Comparison of ENCODE assay signal across 18 cellular contexts in the genomic region with DNA sequence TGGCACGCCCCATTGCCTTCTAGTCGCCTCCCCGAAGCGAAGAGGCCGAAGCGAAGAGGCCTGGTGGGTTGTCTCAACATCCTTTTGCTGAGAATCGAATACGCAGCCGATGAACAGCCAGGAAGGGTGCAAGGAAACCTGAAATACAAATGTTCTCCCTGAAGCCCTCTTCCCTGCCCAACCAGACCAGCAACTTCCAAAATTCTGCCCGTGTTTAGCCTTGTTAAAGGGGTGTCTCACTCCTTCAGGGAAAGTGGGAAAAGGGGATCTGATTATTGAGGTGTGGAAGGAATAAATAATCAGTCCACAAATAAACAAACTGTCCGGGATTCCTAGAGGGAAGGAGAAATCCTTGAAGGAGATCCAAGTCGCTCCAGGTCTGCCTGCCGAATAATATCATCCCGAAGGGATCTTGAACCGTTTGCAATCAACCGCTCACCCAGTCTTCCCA. TPM values are rescaled to one million over a fixed set of nuclear protein-coding genes. Genes with fewer than 3 reads are reported as not detected.
A peak's percentile ranks its signal among the peaks of the same experiment; 100 is the strongest.
DNase-seq lines count a peak whose midpoint lies in the region; ATAC-seq and TF ChIP-seq lines count a peak whose summit lies in the region.
"Had no signal": no experiment of that assay in that cellular context is flagged by ENCODE, and none has a peak within 500 bp of the region (broad histone marks: within the 10 kb centered on the region; RNA-seq: fewer than 3 reads in every experiment).

No MANE protein-coding gene starts in this region.

- H3K27ac ChIP-seq in AG04450 (ENCODE audit: low read depth, low read length) (no peak overlapping the region), endodermal cell (ENCODE audit: low read depth, low read length) (no peak overlapping the region), breast epithelium (no peak overlapping the region)
- H3K27ac ChIP-seq: colonic mucosa had no signal

- no peak for TF ChIP-seq CTCF in AG04450 (IDR thresholded peaks at IDR 0.05; ENCODE audit: low read depth, low read length)
- no peak for TF ChIP-seq CTCF in endodermal cell (conservative IDR thresholded peaks at IDR 0.05)
- TF ChIP-seq CTCF in neural crest cell (conservative IDR thresholded peaks at IDR 0.05), result no peak
- TF ChIP-seq CTCF in breast epithelium (IDR thresholded peaks at IDR 0.05), result no peak

- no peak overlapping the region for H3K9ac ChIP-seq in NT2/D1 (ENCODE audit: insufficient read length, low read depth)
- no peak overlapping the region for H3K9ac ChIP-seq in endodermal cell (ENCODE audit: extremely low read depth, low read length, poor library complexity, severe bottlenecking)

- H3K4me1 ChIP-seq in NT2/D1 (ENCODE audit: insufficient read depth, insufficient read length) (peaks cover 12% of the 10 kb centered on the region), endodermal cell (ENCODE audit: control insufficient read depth, insufficient read depth, low read length) (no peaks in the 10 kb centered on the region), breast epithelium (no peaks in the 10 kb centered on the region)
- H3K4me1 ChIP-seq: colonic mucosa had no signal

- H3K27ac Mint-ChIP-seq in endodermal cell (no peak overlapping the region), neural crest cell (ENCODE audit: unreplicated experiment) (no peak overlapping the region)
- H3K27ac Mint-ChIP-seq: activated naive CD8-positive, alpha-beta T cell treated with anti-CD3 and anti-CD28 coated beads, Interleukin-2, amount 50 U/mL, for 24 hours had no signal

- CTCF ChIA-PET in AG04450 (lab: Charles Lee), result interaction anchor here (0.6 to 4.4 kb wide), 26 partner anchors 10 to 735 kb away, joined by 3 to 148 read pairs (median 4); no protein-coding TSS in a partner anchor

- DNase-seq in AG04450 (ENCODE audit: low read depth, low spot score), result no peak
- DNase-seq in NT2/D1 (ENCODE audit: low read depth, low spot score), result no peak
- no peak for DNase-seq in endodermal cell
- no peak for DNase-seq in neural crest cell (ENCODE audit: low read depth, low spot score)
- no peak for DNase-seq in MV-4-11 (lab: John Stamatoyannopoulos, UW)
- DNase-seq in breast epithelium (ENCODE audit: low spot score in 2 of 2), result no peak
- DNase-seq: activated CD4-positive, alpha-beta T cell treated with anti-CD3 and anti-CD28 coated beads for 48 hours; activated naive CD8-positive, alpha-beta T cell treated with anti-CD3 and anti-CD28 coated beads, Interleukin-2, amount 50 U/mL, for 24 hours; colonic mucosa; erythroblast; glutamatergic neuron; NCI-H146; NCI-H446 treated with DMSO at 0.1 percent for 48 hours; SIG-M5; substantia nigra had no signal

- H3K9me3 Mint-ChIP-seq in endodermal cell (peaks cover 2% of the 10 kb centered on the region), neural crest cell (no peaks in the 10 kb centered on the region)
- H3K9me3 Mint-ChIP-seq: activated naive CD8-positive, alpha-beta T cell treated with anti-CD3 and anti-CD28 coated beads, Interleukin-2, amount 50 U/mL, for 24 hours had no signal

- WGBS in endodermal cell (ENCODE audit: insufficient coverage in 1 of 2, insufficient read length in 1 of 2), 2 experiments, result 12 to 14% methylated on average over 8 to 16 of the region's 16 CpGs

- POLR2A ChIA-PET in AG04450 (lab: Yijun Ruan, JAX), result no interaction called here

- intact Hi-C loops in breast epithelium (cut with DNase I; ENCODE audit: low total_unique reads), result loop anchor here (10.0 kb wide), 1 partner anchor 510 kb away; no protein-coding TSS in a partner anchor

- no peaks in the 10 kb centered on the region; the same call in 1 of the 2 replicates for H3K9me3 ChIP-seq in AG04450 (ENCODE audit: control insufficient read depth, insufficient read depth, low read length)
- H3K9me3 ChIP-seq in NT2/D1 (ENCODE audit: insufficient read depth, low read length), result no peaks in the 10 kb centered on the region
- no peaks in the 10 kb centered on the region for H3K9me3 ChIP-seq in endodermal cell (ENCODE audit: control insufficient read depth, low read length)
- no peaks in the 10 kb centered on the region for H3K9me3 ChIP-seq in breast epithelium
- H3K9me3 ChIP-seq: colonic mucosa had no signal

- H3K4me3 Mint-ChIP-seq in endodermal cell (peak overlapping the region; percentile 27), neural crest cell (peak overlapping the region; percentile 36)

- H3K4me3 ChIP-seq in AG04450 (ENCODE audit: low read depth, low read length) (peak overlapping the region; percentile 35), NT2/D1 (ENCODE audit: insufficient read length, low read depth) (peak overlapping the region; percentile 25), endodermal cell (ENCODE audit: low read length) (no peak overlapping the region), breast epithelium (no peak overlapping the region)
- H3K4me3 ChIP-seq: colonic mucosa had no signal

- H3K27me3 Mint-ChIP-seq in endodermal cell (ENCODE audit: insufficient read depth) (peaks cover 75% of the 10 kb centered on the region), neural crest cell (ENCODE audit: low read depth) (peaks cover 78% of the 10 kb centered on the region)

- no peaks in the 10 kb centered on the region for H3K36me3 ChIP-seq in NT2/D1 (ENCODE audit: insufficient read depth, insufficient read length, low read length)
- no peaks in the 10 kb centered on the region for H3K36me3 ChIP-seq in endodermal cell (ENCODE audit: control insufficient read depth, insufficient read depth, low read length)
- H3K36me3 ChIP-seq in breast epithelium, result no peaks in the 10 kb centered on the region
- H3K36me3 ChIP-seq: colonic mucosa had no signal

- H3K4me1 Mint-ChIP-seq in endodermal cell, result peaks cover 13% of the 10 kb centered on the region
- H3K4me1 Mint-ChIP-seq in neural crest cell, result peaks cover 19% of the 10 kb centered on the region

- H3K27me3 ChIP-seq in AG04450 (ENCODE audit: control insufficient read depth, insufficient read depth, low read length) (peaks cover 2% of the 10 kb centered on the region), NT2/D1 (ENCODE audit: insufficient read depth, insufficient read length) (peaks cover 66% of the 10 kb centered on the region), endodermal cell (ENCODE audit: control insufficient read depth, insufficient read depth, low read length, poor library complexity, severe bottlenecking) (peaks cover 77% of the 10 kb centered on the region), breast epithelium (peaks cover 3 to 72% of the 10 kb centered on the region in 2 donors)

- TF ChIP-seq POLR2A in breast epithelium (IDR thresholded peaks at IDR 0.05), result no peak

- no peak for ATAC-seq in GM19463 (IDR thresholded peaks at IDR 0.05; ENCODE audit: unreplicated experiment)
- no peak for ATAC-seq in GM21390 (IDR thresholded peaks at IDR 0.05; ENCODE audit: unreplicated experiment)
- ATAC-seq: activated naive CD8-positive, alpha-beta T cell treated with anti-CD3 and anti-CD28 coated beads, Interleukin-2, amount 50 U/mL, for 24 hours had no signal

- H3K36me3 Mint-ChIP-seq in endodermal cell (ENCODE audit: low read depth), result no peaks in the 10 kb centered on the region
- no peaks in the 10 kb centered on the region for H3K36me3 Mint-ChIP-seq in neural crest cell (ENCODE audit: low read depth)

RNA-seq across cellular contexts. Expression of a gene that starts 1.4 kb away (rescaled TPM):
- 0.79 and 1.6 TPM in 2 replicates for polyA plus RNA-seq in AG04450 (2011; rRNA removed)
- 1.1 and 2.0 TPM in 2 replicates for polyA minus RNA-seq in AG04450 (2011; rRNA and poly(A)+ RNA removed)
- total RNA-seq in endodermal cell, result under 1 TPM in 1 of 2 donors, not detected in 1; 0.20 TPM
- 1.00 TPM for polyA plus RNA-seq in endodermal cell (2013, experiment 1 of 2)
- 1.2 TPM for polyA plus RNA-seq in endodermal cell (2013, experiment 2 of 2)
- total RNA-seq in neural crest cell, result 0.11 TPM in 1 of 2 replicates, not detected in the other
- under 1 TPM; 0.15 to 0.98 (median 0.32) TPM for total RNA-seq in breast epithelium
- polyA plus RNA-seq: keratinocyte had no signal

RNA-seq across cellular contexts. Expression of a gene that starts 10.2 kb away (rescaled TPM):
- 15.6 and 16.7 TPM in 2 replicates for polyA plus RNA-seq in AG04450 (2011; rRNA removed)
- 22.9 and 23.5 TPM in 2 replicates for polyA minus RNA-seq in AG04450 (2011; rRNA and poly(A)+ RNA removed)
- total RNA-seq in endodermal cell (10 to 100 TPM; 15.0 to 25.8 TPM), neural crest cell (14.0 and 16.8 TPM in 2 replicates), breast epithelium (10 to 100 TPM; 15.8 to 30.2 (median 27.7) TPM)
- 24.2 TPM for polyA plus RNA-seq in endodermal cell (2013, experiment 1 of 2)
- 22.7 TPM for polyA plus RNA-seq in endodermal cell (2013, experiment 2 of 2)

RNA-seq across cellular contexts. Expression of a gene that starts 13.1 kb away (rescaled TPM):
- 41.1 and 41.9 TPM in 2 replicates for polyA plus RNA-seq in AG04450 (2011; rRNA removed)
- polyA minus RNA-seq in AG04450 (2011; rRNA and poly(A)+ RNA removed), result 29.7 and 30.4 TPM in 2 replicates
- total RNA-seq in endodermal cell (under 1 TPM in 1 of 2 donors, not detected in 1; 0.37 TPM), neural crest cell (0.09 and 0.18 TPM in 2 replicates), breast epithelium (1 to 10 TPM in 1 of 3 donors, under 1 TPM in 2; 0.16 to 1.5 (median 0.98) TPM)
- 0.39 TPM for polyA plus RNA-seq in endodermal cell (2013, experiment 1 of 2)
- 0.58 TPM for polyA plus RNA-seq in endodermal cell (2013, experiment 2 of 2)

RNA-seq across cellular contexts. Expression of a gene that starts 54.9 kb away (rescaled TPM):
- 61.0 and 65.1 TPM in 2 replicates for polyA plus RNA-seq in AG04450 (2011; rRNA removed)
- polyA minus RNA-seq in AG04450 (2011; rRNA and poly(A)+ RNA removed), result 56.9 and 66.0 TPM in 2 replicates
- total RNA-seq in endodermal cell (not detected), neural crest cell (not detected in 2 replicates), breast epithelium (under 1 TPM in 2 of 3 donors, not detected in 1; 0.15 to 0.66 TPM)
- polyA plus RNA-seq in endodermal cell (2013, experiment 1 of 2), result 0.11 TPM
- polyA plus RNA-seq in endodermal cell (2013, experiment 2 of 2), result 0.08 TPM
- polyA plus RNA-seq: keratinocyte had no signal

Comparison
In these comparisons a context has a peak if more than half of its experiments do, and no peak if none do; other contexts are left out.
1. H3K4me3 ChIP-seq: peak in AG04450 (single experiment) and NT2/D1 (single experiment); none in endodermal cell (single experiment) and breast epithelium (0 of 3).